In the genomic region with DNA sequence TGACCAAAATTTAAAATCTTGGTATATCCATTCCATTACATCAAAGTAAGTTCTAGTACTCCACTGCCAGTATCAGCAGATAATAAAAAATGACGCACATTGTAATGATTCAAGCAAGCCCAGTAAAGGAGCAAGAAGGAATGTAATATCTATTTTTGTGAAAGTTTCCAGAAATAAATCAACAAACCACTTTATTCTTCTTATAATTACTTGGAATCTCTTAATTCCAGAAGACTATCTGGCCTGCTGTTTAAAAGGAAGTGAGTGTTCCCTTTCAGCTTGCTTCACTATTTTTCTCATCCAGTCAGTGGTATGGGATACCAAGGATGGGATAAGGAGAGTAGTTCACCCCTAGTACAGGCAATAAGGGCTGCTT, we compare ENCODE assay signal across 16 cellular contexts. TPM values are rescaled to one million over a fixed set of nuclear protein-coding genes. Genes with fewer than 3 reads are reported as not detected.
DNase-seq lines count a peak whose midpoint lies in the region; ATAC-seq and TF ChIP-seq lines count a peak whose summit lies in the region.
"Had no signal": no experiment of that assay in that cellular context is flagged by ENCODE, and none has a peak within 500 bp of the region (broad histone marks: within the 10 kb centered on the region; RNA-seq: fewer than 3 reads in every experiment).

No MANE protein-coding gene starts in this region.

- POLR2A ChIA-PET in BJ (lab: Charles Lee): no interaction called here
- POLR2A ChIA-PET in HEK293T (lab: Yijun Ruan, JAX): no interaction called here

- H3K9me3 ChIP-seq in right cardiac atrium (ENCODE audit: control insufficient read depth, low read length): no peaks in the 10 kb centered on the region
- H3K9me3 ChIP-seq: ascending aorta, MG63 had no signal

- intact Hi-C loops in right cardiac atrium (cut with DNase I): no loop called here
- intact Hi-C loops in sciatic nerve (cut with DNase I): no loop called here

- H3K4me3 ChIP-seq in BJ (ENCODE audit: low read depth, low read length) (no peak overlapping the region), astrocyte of the spinal cord (ENCODE audit: low read depth, low read length) (no peak overlapping the region), right cardiac atrium (ENCODE audit: low read length) (no peak overlapping the region)
- H3K4me3 ChIP-seq: ascending aorta, MG63 had no signal

- no peak overlapping the region for H3K27ac ChIP-seq in right cardiac atrium (ENCODE audit: low read length)

- H3K4me1 ChIP-seq in right cardiac atrium (ENCODE audit: control insufficient read depth, insufficient read depth, low read length): peaks cover 4% of the 10 kb centered on the region

- CTCF ChIA-PET in BJ (lab: Yijun Ruan, JAX) (interaction anchor here (1.1 to 1.8 kb wide), 2 partner anchors 41 to 111 kb away, joined by 3 to 6 read pairs; no protein-coding TSS in a partner anchor), HEK293T (lab: Yijun Ruan, JAX) (no interaction called here)

- H3K36me3 ChIP-seq in BJ (ENCODE audit: control insufficient read depth, insufficient read depth, low read length): no peaks in the 10 kb centered on the region
- H3K36me3 ChIP-seq: ascending aorta, MG63 had no signal

- in situ Hi-C loops in astrocyte of the spinal cord (cut with HindIII; ENCODE audit: low sequenced_read_pairs): no loop called here

- TF ChIP-seq CTCF in BJ (IDR thresholded peaks at IDR 0.05; ENCODE audit: insufficient read depth, low read depth, low read length): no peak
- TF ChIP-seq CTCF in astrocyte of the spinal cord (IDR thresholded peaks at IDR 0.05; ENCODE audit: low read depth, low read length): no peak

- 50% methylated on average over 1 of the region's 1 CpG for WGBS in right cardiac atrium

- H3K27me3 ChIP-seq in BJ (ENCODE audit: control insufficient read depth, insufficient read depth, low read length): no peaks in the 10 kb centered on the region
- no peaks in the 10 kb centered on the region for H3K27me3 ChIP-seq in right cardiac atrium (ENCODE audit: control insufficient read depth, insufficient read depth)
- H3K27me3 ChIP-seq: ascending aorta, MG63 had no signal

- ATAC-seq in right cardiac atrium (peak; percentile 66 to 85), sciatic nerve (peak; percentile 79), HG03108 (IDR thresholded peaks at IDR 0.05; ENCODE audit: unreplicated experiment) (no peak), GM21515 (IDR thresholded peaks at IDR 0.05; ENCODE audit: unreplicated experiment) (no peak), GM18511 (IDR thresholded peaks at IDR 0.05; ENCODE audit: unreplicated experiment) (no peak)
- ATAC-seq: naive thymus-derived CD8-positive, alpha-beta T cell; stimulated activated memory B cell treated with anti-CD40 and anti-IgM and Interleukin-4, amounts not matched to agents 10 μg/mL and 1 μg/mL and 100 μg/mL, for 72 hours had no signal

- DNase-seq in BJ (ENCODE audit: low read depth): peak; percentile 32
- peak; percentile 27 for DNase-seq in astrocyte of the spinal cord (ENCODE audit: low read depth, low spot score)
- no peak for DNase-seq in right cardiac atrium
- no peak for DNase-seq in sciatic nerve (ENCODE audit: low spot score)
- no peak for DNase-seq in HEK293T (ENCODE audit: extremely low spot score)
- DNase-seq: activated CD4-positive, alpha-beta T cell treated with anti-CD3 and anti-CD28 coated beads, Interleukin-2, amount 50 U/mL, for 48 hours; foreskin melanocyte; MG63; naive thymus-derived CD8-positive, alpha-beta T cell; NCI-H2081; NCI-H82 had no signal

TF ChIP-seq in HEK293T, 16 proteins besides CTCF, POLR2A, EP300 and RAD21:
- no peak for TF ChIP-seq ZNF384 (IDR thresholded peaks at IDR 0.05)
- no peak for TF ChIP-seq SUZ12 (IDR thresholded peaks at IDR 0.05)
- TF ChIP-seq TARDBP (IDR thresholded peaks at IDR 0.05): no peak
- TF ChIP-seq L3MBTL2 (conservative IDR thresholded peaks at IDR 0.05): no peak
- TF ChIP-seq ELF4 (IDR thresholded peaks at IDR 0.05): no peak
- no peak for TF ChIP-seq NFRKB (IDR thresholded peaks at IDR 0.05)
- no peak for TF ChIP-seq FOXK2 (IDR thresholded peaks at IDR 0.05)
- TF ChIP-seq, protein P1, sequence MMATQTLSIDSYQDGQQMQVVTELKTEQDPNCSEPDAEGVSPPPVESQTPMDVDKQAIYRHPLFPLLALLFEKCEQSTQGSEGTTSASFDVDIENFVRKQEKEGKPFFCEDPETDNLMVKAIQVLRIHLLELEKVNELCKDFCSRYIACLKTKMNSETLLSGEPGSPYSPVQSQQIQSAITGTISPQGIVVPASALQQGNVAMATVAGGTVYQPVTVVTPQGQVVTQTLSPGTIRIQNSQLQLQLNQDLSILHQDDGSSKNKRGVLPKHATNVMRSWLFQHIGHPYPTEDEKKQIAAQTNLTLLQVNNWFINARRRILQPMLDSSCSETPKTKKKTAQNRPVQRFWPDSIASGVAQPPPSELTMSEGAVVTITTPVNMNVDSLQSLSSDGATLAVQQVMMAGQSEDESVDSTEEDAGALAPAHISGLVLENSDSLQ (IDR thresholded peaks at IDR 0.05): no peak
- TF ChIP-seq BHLHE40 (IDR thresholded peaks at IDR 0.05; ENCODE audit: borderline replicate concordance): no peak
- TF ChIP-seq CTBP1 (IDR thresholded peaks at IDR 0.05; ENCODE audit: borderline replicate concordance): no peak
- TF ChIP-seq SP1 (IDR thresholded peaks at IDR 0.05): no peak
- no peak for TF ChIP-seq FOXA1 (IDR thresholded peaks at IDR 0.05)
- no peak for TF ChIP-seq LEF1 (IDR thresholded peaks at IDR 0.05; ENCODE audit: borderline replicate concordance)
- TF ChIP-seq FOXM1 (IDR thresholded peaks at IDR 0.05; ENCODE audit: borderline replicate concordance): no peak

RNA-seq across cellular contexts. Expression of a gene that starts 42.2 kb away (rescaled TPM):
- polyA plus RNA-seq in BJ (2011; rRNA removed): 82.1 and 109 TPM in 2 replicates
- 68.6 and 85.1 TPM in 2 replicates for polyA minus RNA-seq in BJ (2011; rRNA and poly(A)+ RNA removed)
- total RNA-seq in right cardiac atrium: 10 to 100 TPM; 16.5 to 34.3 (median 24.9) TPM
- 6.9 TPM for polyA plus RNA-seq in right cardiac atrium
- total RNA-seq in sciatic nerve: 82.7 TPM

RNA-seq across cellular contexts. Expression of a gene that starts 48.8 kb away (rescaled TPM):
- 31.9 and 43.1 TPM in 2 replicates for polyA plus RNA-seq in BJ (2011; rRNA removed)
- polyA minus RNA-seq in BJ (2011; rRNA and poly(A)+ RNA removed): 57.8 and 82.0 TPM in 2 replicates
- 10 to 100 TPM; 90.2 to 98.2 (median 96.3) TPM for total RNA-seq in right cardiac atrium
- 34.9 TPM for polyA plus RNA-seq in right cardiac atrium
- total RNA-seq in sciatic nerve: 71.8 TPM

Comparison
In these comparisons a context has a peak if more than half of its experiments do, and no peak if none do; other contexts are left out.
1. DNase-seq: peak in BJ (single experiment) and astrocyte of the spinal cord (single experiment); none in right cardiac atrium (0 of 3), sciatic nerve (single experiment) and HEK293T (single experiment).
2. ATAC-seq: peak in right cardiac atrium (2 of 2) and sciatic nerve (single experiment); none in HG03108 (single experiment), GM21515 (single experiment) and GM18511 (single experiment).